ENCODE assay signal across 20 cellular contexts in the genomic region with DNA sequence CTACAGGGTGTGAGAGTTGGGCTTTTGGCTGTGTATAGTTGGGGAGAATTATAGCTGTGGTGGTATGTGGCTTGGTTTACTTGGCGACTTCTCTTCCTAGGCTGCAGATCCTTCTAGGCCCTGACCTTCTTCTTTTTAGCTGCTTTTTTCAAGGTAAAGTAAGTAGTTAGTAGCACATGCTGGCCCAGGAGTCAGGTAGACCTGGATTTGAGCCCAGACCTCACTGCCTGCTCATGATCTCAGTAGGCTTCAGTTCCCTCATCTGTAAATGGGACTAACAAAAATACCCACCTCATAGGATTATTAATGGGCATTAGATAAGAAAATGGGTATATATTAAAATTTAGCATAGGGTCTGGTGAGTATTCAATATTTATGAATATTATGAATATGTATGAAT.
"Had no signal": no experiment of that assay in that cellular context is flagged by ENCODE, and none has a peak within 500 bp of the region (broad histone marks: within the 10 kb centered on the region; RNA-seq: fewer than 3 reads in every experiment).

No MANE protein-coding gene starts in this region.

- H3K4me1 ChIP-seq: foreskin keratinocyte, parathyroid adenoma had no signal

- H3K4me3 ChIP-seq: lower lobe of right lung, right lobe of liver, skin epidermis, transverse colon had no signal

- H3K4me3 Mint-ChIP-seq: activated CD4-positive, alpha-beta memory T cell treated with anti-CD3 and anti-CD28 coated beads for 36 hours; activated CD8-positive, alpha-beta memory T cell treated with anti-CD3 and anti-CD28 coated beads, Interleukin-2, amount 10 ng/mL, durations not matched to agents 7 days and 5 days; activated naive CD8-positive, alpha-beta T cell treated with anti-CD3 and anti-CD28 coated beads, Interleukin-2, amount 50 U/mL, for 24 hours; activated T-helper 17 cell treated with anti-CD3 and anti-CD28 coated beads, Interleukin-2, amount 50 U/mL, for 72 hours; brain; stimulated activated effector memory CD8-positive, alpha-beta T cell treated with anti-CD3 and anti-CD28 coated beads, Interleukin-12 subunit alpha, Interleukin-12 subunit beta, amount 100 ng/mL, for 72 hours had no signal

- H3K27me3 ChIP-seq: foreskin keratinocyte, right lobe of liver, transverse colon had no signal

- H2AFZ ChIP-seq: parathyroid adenoma had no signal

- H3K9me3 ChIP-seq: lower lobe of right lung, right lobe of liver, transverse colon had no signal

- H3K9ac ChIP-seq: parathyroid adenoma had no signal

- H3K27ac ChIP-seq: foreskin keratinocyte, lower lobe of right lung, parathyroid adenoma, skin epidermis, transverse colon, VCaP had no signal

- DNase-seq: activated CD4-positive, alpha-beta memory T cell treated with anti-CD3 and anti-CD28 coated beads for 36 hours; activated CD4-positive, alpha-beta T cell treated with anti-CD3 and anti-CD28 coated beads for 1 hour; activated CD8-positive, alpha-beta memory T cell treated with anti-CD3 and anti-CD28 coated beads, Interleukin-2, amount 10 ng/mL, durations not matched to agents 7 days and 5 days; activated naive CD4-positive, alpha-beta T cell; activated naive CD8-positive, alpha-beta T cell treated with anti-CD3 and anti-CD28 coated beads, Interleukin-2, amount 50 U/mL, for 24 hours; activated T-cell treated with anti-CD3 and anti-CD28 coated beads for 4 hours; effector memory CD4-positive, alpha-beta T cell; foreskin keratinocyte; kidney; lower lobe of right lung; naive B cell; stimulated activated CD4-positive, alpha-beta T cell treated with anti-CD3 and anti-CD28 coated beads, Interleukin-1b, Interleukin-23, amount 100 ng/mL, for 48 hours; transverse colon had no signal

- H3K36me3 ChIP-seq: right lobe of liver had no signal

- ATAC-seq: activated CD8-positive, alpha-beta memory T cell treated with anti-CD3 and anti-CD28 coated beads, Interleukin-2, amount 10 ng/mL, durations not matched to agents 7 days and 5 days; activated naive CD8-positive, alpha-beta T cell treated with anti-CD3 and anti-CD28 coated beads, Interleukin-2, amount 50 U/mL, for 24 hours; activated T-helper 17 cell treated with anti-CD3 and anti-CD28 coated beads, Interleukin-2, amount 50 U/mL, for 72 hours; foreskin keratinocyte; lower lobe of right lung; stimulated activated effector memory CD8-positive, alpha-beta T cell treated with anti-CD3 and anti-CD28 coated beads, Interleukin-12 subunit alpha, Interleukin-12 subunit beta, amount 100 ng/mL, for 72 hours had no signal

- H3K27me3 Mint-ChIP-seq: activated CD4-positive, alpha-beta memory T cell treated with anti-CD3 and anti-CD28 coated beads for 36 hours; activated CD8-positive, alpha-beta memory T cell treated with anti-CD3 and anti-CD28 coated beads, Interleukin-2, amount 10 ng/mL, durations not matched to agents 7 days and 5 days; activated naive CD8-positive, alpha-beta T cell treated with anti-CD3 and anti-CD28 coated beads, Interleukin-2, amount 50 U/mL, for 24 hours; activated T-helper 17 cell treated with anti-CD3 and anti-CD28 coated beads, Interleukin-2, amount 50 U/mL, for 72 hours; brain; naive B cell had no signal

- H3K27ac Mint-ChIP-seq: activated CD4-positive, alpha-beta memory T cell treated with anti-CD3 and anti-CD28 coated beads for 36 hours; activated CD8-positive, alpha-beta memory T cell treated with anti-CD3 and anti-CD28 coated beads, Interleukin-2, amount 10 ng/mL, durations not matched to agents 7 days and 5 days; activated naive CD8-positive, alpha-beta T cell treated with anti-CD3 and anti-CD28 coated beads, Interleukin-2, amount 50 U/mL, for 24 hours; brain; stimulated activated effector memory CD8-positive, alpha-beta T cell treated with anti-CD3 and anti-CD28 coated beads, Interleukin-12 subunit alpha, Interleukin-12 subunit beta, amount 100 ng/mL, for 72 hours had no signal

- H3K9me3 Mint-ChIP-seq: activated CD4-positive, alpha-beta memory T cell treated with anti-CD3 and anti-CD28 coated beads for 36 hours; activated naive CD8-positive, alpha-beta T cell treated with anti-CD3 and anti-CD28 coated beads, Interleukin-2, amount 50 U/mL, for 24 hours; activated T-helper 17 cell treated with anti-CD3 and anti-CD28 coated beads, Interleukin-2, amount 50 U/mL, for 72 hours; brain; naive B cell; stimulated activated effector memory CD8-positive, alpha-beta T cell treated with anti-CD3 and anti-CD28 coated beads, Interleukin-12 subunit alpha, Interleukin-12 subunit beta, amount 100 ng/mL, for 72 hours had no signal
